Comparison of ENCODE assay signal across 8 cellular contexts in the genomic region with DNA sequence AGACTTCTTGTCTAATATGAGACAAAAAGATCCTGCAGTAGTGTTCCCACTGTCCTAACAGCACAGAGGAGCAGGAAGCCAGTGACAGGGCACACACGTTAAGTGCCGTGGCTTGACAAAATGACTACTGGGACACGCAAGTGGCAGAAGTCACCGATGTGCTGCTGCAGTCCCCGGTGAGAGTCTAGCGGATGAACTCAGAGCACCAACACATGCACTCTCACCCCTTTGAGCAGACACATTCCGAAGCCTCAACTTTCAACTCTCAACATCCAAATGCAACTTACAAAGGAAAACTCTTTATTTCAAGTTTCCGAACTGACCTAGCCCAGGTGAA. TPM values are rescaled to one million over a fixed set of nuclear protein-coding genes. Genes with fewer than 3 reads are reported as not detected.
DNase-seq lines count a peak whose midpoint lies in the region; ATAC-seq and TF ChIP-seq lines count a peak whose summit lies in the region.

No MANE protein-coding gene starts in this region.

- no peak overlapping the region for H3K9ac ChIP-seq in smooth muscle cell (ENCODE audit: low read depth)

- CTCF ChIA-PET in GM10248 (lab: Yijun Ruan, JAX): interaction anchor here (1.1 to 1.4 kb wide), 3 partner anchors 17 to 74 kb away, joined by 3 to 6 read pairs (median 3); no protein-coding TSS in a partner anchor

- peaks cover 50% of the 10 kb centered on the region for H3K27me3 Mint-ChIP-seq in activated T-cell treated with anti-CD3 and anti-CD28 coated beads, Interleukin-2, amount 50 U/mL, for 4 hours (ENCODE audit: low read depth)

- no peak for TF ChIP-seq POLR2A in adrenal gland (IDR thresholded peaks at IDR 0.05)

- H3K9me3 ChIP-seq in adrenal gland (replicated peaks in 1 of 3) (no peaks in the 10 kb centered on the region), iPS-18c (ENCODE audit: control insufficient read depth, insufficient read depth, low read length) (no peaks in the 10 kb centered on the region), smooth muscle cell (replicated peaks; ENCODE audit: low read depth) (no peaks in the 10 kb centered on the region)

- WGBS in adrenal gland, 4 donors: 3 to 9% (median 3%) methylated on average over 8 of the region's 8 CpGs
- WGBS in smooth muscle cell (ENCODE audit: low lambda C conversion rate): 3% methylated on average over 8 of the region's 8 CpGs

- no peaks in the 10 kb centered on the region for H3F3A ChIP-seq in smooth muscle cell (ENCODE audit: low read depth)

- H3K27ac ChIP-seq in adrenal gland (peak overlapping the region in 3 of 5 donors; percentile 10 to 85 (median 77)), smooth muscle cell (ENCODE audit: low read depth) (no peak overlapping the region)

- H3K4me2 ChIP-seq in smooth muscle cell: peak overlapping the region; percentile 86

- H3K4me3 ChIP-seq in adrenal gland: peak overlapping the region in 2 of 4 donors; percentile 44 to 60
- peak overlapping the region; percentile 73 for H3K4me3 ChIP-seq in iPS-18c (ENCODE audit: insufficient read depth, low read depth, low read length)
- H3K4me3 ChIP-seq in smooth muscle cell: peak overlapping the region; percentile 59

- peak; percentile 39 to 41 for ATAC-seq in activated T-cell treated with anti-CD3 and anti-CD28 coated beads, Interleukin-2, amount 50 U/mL, for 4 hours
- ATAC-seq in HG02678 (IDR thresholded peaks at IDR 0.05; ENCODE audit: unreplicated experiment): no peak

- DNase-seq in activated T-cell treated with anti-CD3 and anti-CD28 coated beads, Interleukin-2, amount 50 U/mL, for 4 hours: no peak
- no peak for DNase-seq in activated T-cell treated with anti-CD3 and anti-CD28 coated beads, Interleukin-2, amount 50 U/mL, for 1 hour
- DNase-seq in adrenal gland: peak in 1 of 7 donors; percentile 2
- DNase-seq in smooth muscle cell (lab: John Stamatoyannopoulos, UW; ENCODE audit: unreplicated experiment): no peak
- no peak for DNase-seq in T-helper 9 cell
- no peak for DNase-seq in GM10248 (ENCODE audit: extremely low spot score)

- H3K36me3 Mint-ChIP-seq in activated T-cell treated with anti-CD3 and anti-CD28 coated beads, Interleukin-2, amount 50 U/mL, for 4 hours (ENCODE audit: insufficient read depth): no peaks in the 10 kb centered on the region

- TF ChIP-seq CTCF in adrenal gland (IDR thresholded peaks at IDR 0.05) (no peak), smooth muscle cell (IDR thresholded peaks at IDR 0.05; ENCODE audit: borderline replicate concordance, insufficient read depth, poor library complexity, severe bottlenecking) (no peak), GM10248 (IDR thresholded peaks at IDR 0.05; ENCODE audit: control extremely low read depth, extremely low read depth, low read depth, missing control alignments) (no peak)

- H3K79me2 ChIP-seq in smooth muscle cell (ENCODE audit: low read depth): no peaks in the 10 kb centered on the region

- intact Hi-C loops in adrenal gland (cut with DNase I): no loop called here

- H3K27me3 ChIP-seq in adrenal gland: no peaks in the 10 kb centered on the region
- H3K27me3 ChIP-seq in smooth muscle cell (ENCODE audit: low read depth): peaks cover 22% of the 10 kb centered on the region

- peak overlapping the region; percentile 67 for H2AFZ ChIP-seq in smooth muscle cell (ENCODE audit: low read depth)

- peak overlapping the region; percentile 73 for H3K4me3 Mint-ChIP-seq in activated T-cell treated with anti-CD3 and anti-CD28 coated beads, Interleukin-2, amount 50 U/mL, for 4 hours

- POLR2A ChIA-PET in GM10248 (lab: Yijun Ruan, JAX): no interaction called here

- H4K20me1 ChIP-seq in smooth muscle cell (ENCODE audit: low read depth): no peaks in the 10 kb centered on the region

- peaks cover 12% of the 10 kb centered on the region for H3K4me1 Mint-ChIP-seq in activated T-cell treated with anti-CD3 and anti-CD28 coated beads, Interleukin-2, amount 50 U/mL, for 4 hours (ENCODE audit: low read depth)

- no peaks in the 10 kb centered on the region for H3K9me3 Mint-ChIP-seq in activated T-cell treated with anti-CD3 and anti-CD28 coated beads, Interleukin-2, amount 50 U/mL, for 4 hours

- no peaks in the 10 kb centered on the region for H3K36me3 ChIP-seq in adrenal gland (replicated peaks in 1 of 2)
- H3K36me3 ChIP-seq in smooth muscle cell (ENCODE audit: low read depth): no peaks in the 10 kb centered on the region

- H3K4me1 ChIP-seq in adrenal gland (replicated peaks in 1 of 2) (no peaks in the 10 kb centered on the region), smooth muscle cell (ENCODE audit: low read depth) (peaks cover 6% of the 10 kb centered on the region)

RNA-seq across cellular contexts. Expression of gene LAMA4, which starts 0.9 kb away (rescaled TPM):
- under 1 TPM in 2 of 3 donors, not detected in 1; 0.30 to 0.34 TPM for total RNA-seq in activated T-cell treated with anti-CD3 and anti-CD28 coated beads, Interleukin-2, amount 50 U/mL, for 4 hours
- total RNA-seq in adrenal gland: 10 to 100 TPM; 10.6 to 39.7 (median 23.3) TPM
- 10 to 100 TPM in 2 of 3 donors, 1 to 10 TPM in 1; 7.5 to 31.9 (median 19.4) TPM for polyA plus RNA-seq in adrenal gland
- 25.6 and 29.4 TPM in 2 replicates for total RNA-seq in smooth muscle cell
- polyA plus RNA-seq in smooth muscle cell: 7.3 and 9.1 TPM in 2 replicates

Comparison
In these comparisons a context has a peak if more than half of its experiments do, and no peak if none do; other contexts are left out.
1. RNA of gene LAMA4, which starts 0.9 kb away (total RNA-seq): 25.6 to 29.4 TPM in smooth muscle cell and 10.6 to 39.7 TPM in adrenal gland; 0.30 to 0.34 TPM in activated T-cell treated with anti-CD3 and anti-CD28 coated beads, Interleukin-2, amount 50 U/mL, for 4 hours; every median in the first group is over 4 times any median in the second.